In the genomic region with DNA sequence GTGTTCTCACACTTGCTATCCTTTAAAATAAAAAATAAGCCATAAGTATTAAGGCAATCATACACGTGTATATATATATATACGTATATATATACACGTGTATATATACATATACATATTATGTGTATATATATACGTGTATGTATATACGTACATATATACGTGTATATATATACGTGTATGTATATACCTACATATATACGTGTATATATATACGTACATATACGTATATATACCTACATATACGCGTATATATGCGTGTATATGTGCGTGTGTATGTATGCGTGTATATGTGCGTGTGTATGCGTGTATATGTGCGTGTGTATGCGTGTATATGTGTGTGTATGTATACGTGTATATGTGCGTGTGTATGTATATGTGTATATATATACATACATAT, we compare ENCODE assay signal across 24 cellular contexts.
"Had no signal": no experiment of that assay in that cellular context is flagged by ENCODE, and none has a peak within 500 bp of the region (broad histone marks: within the 10 kb centered on the region; RNA-seq: fewer than 3 reads in every experiment).

No MANE protein-coding gene starts in this region.

- H3K27me3 ChIP-seq: colonic mucosa, esophagus muscularis mucosa, foreskin keratinocyte, gastrocnemius medialis, heart right ventricle had no signal

- H3K9me3 ChIP-seq: colonic mucosa, esophagus muscularis mucosa, gastrocnemius medialis, lower lobe of right lung, mucosa of descending colon had no signal

- H3K36me3 ChIP-seq: colonic mucosa, esophagus muscularis mucosa, gastrocnemius medialis, heart right ventricle, left ventricle myocardium inferior, lower lobe of right lung had no signal

- H3K4me3 Mint-ChIP-seq: dendritic cell treated with granulocyte-macrophage colony-stimulating factor and Interleukin-4, amounts not matched to agents 40 ng/mL and 50 ng/mL, for 4 days; effector memory CD8-positive, alpha-beta T cell; endodermal cell; mesothelial cell of epicardium; naive B cell had no signal

- H3K27ac ChIP-seq: colonic mucosa, esophagus muscularis mucosa, foreskin keratinocyte, gastrocnemius medialis, heart right ventricle, left ventricle myocardium inferior, lower lobe of right lung had no signal

- H3K36me3 Mint-ChIP-seq: mesothelial cell of epicardium, naive B cell had no signal

- H3K27me3 Mint-ChIP-seq: dendritic cell treated with granulocyte-macrophage colony-stimulating factor and Interleukin-4, amounts not matched to agents 40 ng/mL and 50 ng/mL, for 4 days; effector memory CD8-positive, alpha-beta T cell; naive B cell had no signal

- DNase-seq: colonic mucosa; cortex of kidney; effector CD8-positive, alpha-beta T cell; effector memory CD8-positive, alpha-beta T cell; foreskin keratinocyte; gastrocnemius medialis; head of caudate nucleus; heart right ventricle; hippocampal formation; islet precursor cell; kidney; kidney glomerular epithelial cell; left colon; left ventricle myocardium inferior; lower lobe of right lung; mesenchymal stem cell; mucosa of descending colon; naive B cell had no signal

- FAIRE-seq: endothelial cell of umbilical vein, kidney had no signal

- H3K4me1 ChIP-seq: colonic mucosa, esophagus muscularis mucosa, foreskin keratinocyte, gastrocnemius medialis, heart right ventricle, left ventricle myocardium inferior, lower lobe of right lung had no signal

- H3K4me3 ChIP-seq: colonic mucosa, esophagus muscularis mucosa, gastrocnemius medialis, heart right ventricle, left ventricle myocardium inferior, lower lobe of right lung, mucosa of descending colon had no signal

- ATAC-seq: effector memory CD8-positive, alpha-beta T cell; foreskin keratinocyte; gastrocnemius medialis; heart right ventricle; left colon; left lobe of liver; lower lobe of right lung; mucosa of descending colon had no signal

- H3K4me1 Mint-ChIP-seq: endodermal cell, naive B cell had no signal

- H3K27ac Mint-ChIP-seq: dendritic cell treated with granulocyte-macrophage colony-stimulating factor and Interleukin-4, amounts not matched to agents 40 ng/mL and 50 ng/mL, for 4 days; effector memory CD8-positive, alpha-beta T cell; endodermal cell; mesothelial cell of epicardium; naive B cell had no signal
